1 cellular context compared by ENCODE assay signal in the genomic region with DNA sequence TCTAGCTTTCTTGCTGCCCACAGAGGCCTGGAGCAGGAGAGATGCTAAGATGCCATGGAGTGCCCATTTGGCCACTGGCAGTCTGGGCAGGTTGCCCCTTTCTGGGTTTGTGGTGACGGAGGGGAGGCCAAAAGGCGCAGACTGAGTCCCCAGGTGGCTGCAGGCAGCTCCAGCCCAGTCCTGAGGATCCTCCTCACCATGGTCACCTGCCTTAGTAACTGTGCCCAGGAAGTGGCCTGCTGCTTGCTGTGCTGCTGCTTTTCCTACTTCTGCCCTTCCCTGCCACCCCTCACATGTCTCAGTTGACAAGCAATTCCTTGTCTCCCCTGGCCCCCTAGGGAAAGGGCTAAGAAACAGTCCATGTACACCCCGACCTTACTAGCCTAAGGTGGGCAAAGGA.
TF ChIP-seq lines count a peak whose summit lies in the region.

No MANE protein-coding gene starts in this region.

TF ChIP-seq in K562, 482 proteins besides CTCF, POLR2A, EP300 and RAD21:
- TF ChIP-seq HDAC3 (IDR thresholded peaks at IDR 0.05; ENCODE audit: borderline replicate concordance, partially characterized antibody), result no peak
- no peak for TF ChIP-seq ZNF444 (CRISPR knock-in tag; IDR thresholded peaks at IDR 0.05)
- no peak for TF ChIP-seq MTF1 (CRISPR knock-in tag; IDR thresholded peaks at IDR 0.05; ENCODE audit: borderline replicate concordance)
- TF ChIP-seq, protein P1, sequence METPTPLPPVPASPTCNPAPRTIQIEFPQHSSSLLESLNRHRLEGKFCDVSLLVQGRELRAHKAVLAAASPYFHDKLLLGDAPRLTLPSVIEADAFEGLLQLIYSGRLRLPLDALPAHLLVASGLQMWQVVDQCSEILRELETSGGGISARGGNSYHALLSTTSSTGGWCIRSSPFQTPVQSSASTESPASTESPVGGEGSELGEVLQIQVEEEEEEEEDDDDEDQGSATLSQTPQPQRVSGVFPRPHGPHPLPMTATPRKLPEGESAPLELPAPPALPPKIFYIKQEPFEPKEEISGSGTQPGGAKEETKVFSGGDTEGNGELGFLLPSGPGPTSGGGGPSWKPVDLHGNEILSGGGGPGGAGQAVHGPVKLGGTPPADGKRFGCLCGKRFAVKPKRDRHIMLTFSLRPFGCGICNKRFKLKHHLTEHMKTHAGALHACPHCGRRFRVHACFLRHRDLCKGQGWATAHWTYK (CRISPR knock-in tag; IDR thresholded peaks at IDR 0.05), result no peak
- no peak for TF ChIP-seq MXI1 (IDR thresholded peaks at IDR 0.05; ENCODE audit: low read depth, low read length)
- TF ChIP-seq ADNP (tag; IDR thresholded peaks at IDR 0.05), result no peak
- TF ChIP-seq FOXP1 (CRISPR knock-in tag; IDR thresholded peaks at IDR 0.05), result no peak
- no peak for TF ChIP-seq DMBX1 (CRISPR knock-in tag; IDR thresholded peaks at IDR 0.05; ENCODE audit: borderline replicate concordance)
- no peak for TF ChIP-seq TEAD4 (IDR thresholded peaks at IDR 0.05; ENCODE audit: low read length)
- no peak for TF ChIP-seq TEAD4 (CRISPR knock-in tag; IDR thresholded peaks at IDR 0.05; ENCODE audit: borderline replicate concordance)
- no peak for TF ChIP-seq NFE2 (IDR thresholded peaks at IDR 0.05; ENCODE audit: low read depth)
- TF ChIP-seq ZNF184 (CRISPR knock-in tag; IDR thresholded peaks at IDR 0.05), result no peak
- TF ChIP-seq SOX6 (IDR thresholded peaks at IDR 0.05), result no peak
- no peak for TF ChIP-seq MTA2 (IDR thresholded peaks at IDR 0.05; ENCODE audit: low read depth)
- TF ChIP-seq TAL1 (IDR thresholded peaks at IDR 0.05), result no peak
- TF ChIP-seq, protein P2, sequence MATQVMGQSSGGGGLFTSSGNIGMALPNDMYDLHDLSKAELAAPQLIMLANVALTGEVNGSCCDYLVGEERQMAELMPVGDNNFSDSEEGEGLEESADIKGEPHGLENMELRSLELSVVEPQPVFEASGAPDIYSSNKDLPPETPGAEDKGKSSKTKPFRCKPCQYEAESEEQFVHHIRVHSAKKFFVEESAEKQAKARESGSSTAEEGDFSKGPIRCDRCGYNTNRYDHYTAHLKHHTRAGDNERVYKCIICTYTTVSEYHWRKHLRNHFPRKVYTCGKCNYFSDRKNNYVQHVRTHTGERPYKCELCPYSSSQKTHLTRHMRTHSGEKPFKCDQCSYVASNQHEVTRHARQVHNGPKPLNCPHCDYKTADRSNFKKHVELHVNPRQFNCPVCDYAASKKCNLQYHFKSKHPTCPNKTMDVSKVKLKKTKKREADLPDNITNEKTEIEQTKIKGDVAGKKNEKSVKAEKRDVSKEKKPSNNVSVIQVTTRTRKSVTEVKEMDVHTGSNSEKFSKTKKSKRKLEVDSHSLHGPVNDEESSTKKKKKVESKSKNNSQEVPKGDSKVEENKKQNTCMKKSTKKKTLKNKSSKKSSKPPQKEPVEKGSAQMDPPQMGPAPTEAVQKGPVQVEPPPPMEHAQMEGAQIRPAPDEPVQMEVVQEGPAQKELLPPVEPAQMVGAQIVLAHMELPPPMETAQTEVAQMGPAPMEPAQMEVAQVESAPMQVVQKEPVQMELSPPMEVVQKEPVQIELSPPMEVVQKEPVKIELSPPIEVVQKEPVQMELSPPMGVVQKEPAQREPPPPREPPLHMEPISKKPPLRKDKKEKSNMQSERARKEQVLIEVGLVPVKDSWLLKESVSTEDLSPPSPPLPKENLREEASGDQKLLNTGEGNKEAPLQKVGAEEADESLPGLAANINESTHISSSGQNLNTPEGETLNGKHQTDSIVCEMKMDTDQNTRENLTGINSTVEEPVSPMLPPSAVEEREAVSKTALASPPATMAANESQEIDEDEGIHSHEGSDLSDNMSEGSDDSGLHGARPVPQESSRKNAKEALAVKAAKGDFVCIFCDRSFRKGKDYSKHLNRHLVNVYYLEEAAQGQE (CRISPR knock-in tag; IDR thresholded peaks at IDR 0.05; ENCODE audit: low read depth), result no peak
- TF ChIP-seq DPF2 (IDR thresholded peaks at IDR 0.05), result no peak
- no peak for TF ChIP-seq ZNF224 (CRISPR knock-in tag; IDR thresholded peaks at IDR 0.05)
- no peak for TF ChIP-seq ZKSCAN1 (IDR thresholded peaks at IDR 0.05; ENCODE audit: low read depth, low read length)
- TF ChIP-seq HLTF (IDR thresholded peaks at IDR 0.05), result no peak
TF ChIP-seq in K562: peak in this region for 0.
